8 cellular contexts compared by ENCODE assay signal in the genomic region with DNA sequence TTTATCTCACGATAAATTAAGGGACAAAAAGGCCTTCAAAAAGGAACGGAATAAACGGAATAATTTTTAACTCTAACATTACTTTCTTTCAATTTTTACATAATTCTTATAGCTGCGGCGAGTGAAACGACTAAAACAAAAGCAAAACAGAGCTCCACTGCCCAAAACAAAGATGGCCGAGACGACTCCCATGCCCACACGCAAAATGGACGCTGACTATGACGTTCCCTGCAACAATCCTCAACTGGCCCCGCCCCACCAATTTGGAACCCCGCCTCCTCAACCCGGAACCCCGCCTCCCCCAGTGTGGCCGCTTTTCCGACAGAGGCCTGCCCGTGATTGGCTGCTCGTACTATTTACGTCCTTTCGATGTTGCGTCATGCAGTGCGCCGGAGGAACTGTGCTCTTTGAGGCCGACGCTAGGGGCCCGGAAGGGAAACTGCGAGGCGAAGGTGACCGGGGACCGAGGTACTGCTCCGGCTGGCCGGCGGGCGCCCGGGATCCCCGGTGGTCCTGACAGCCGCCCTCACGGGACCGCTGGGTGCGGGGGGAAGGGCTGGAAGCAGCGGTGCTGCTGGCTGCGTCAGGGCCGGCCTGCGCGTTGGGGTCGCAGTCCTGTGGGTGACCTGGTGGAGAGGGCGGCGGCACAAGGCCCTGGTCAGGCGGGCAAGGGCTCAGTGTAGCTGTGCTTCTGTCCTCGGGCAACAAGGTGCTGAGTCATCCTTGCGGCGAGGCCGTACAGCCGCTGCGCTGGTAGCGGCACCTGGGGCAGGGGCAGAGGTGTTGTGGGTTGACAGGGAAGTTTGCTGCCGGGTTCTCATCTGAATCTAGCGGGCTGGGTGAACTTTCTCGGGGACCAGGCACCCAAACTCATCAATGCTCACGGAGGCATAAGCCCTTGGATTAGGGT. TPM values are rescaled to one million over a fixed set of nuclear protein-coding genes. Genes with fewer than 3 reads are reported as not detected.
A peak's percentile ranks its signal among the peaks of the same experiment; 100 is the strongest.
DNase-seq lines count a peak whose midpoint lies in the region; ATAC-seq and TF ChIP-seq lines count a peak whose summit lies in the region.

A gene with protein sequence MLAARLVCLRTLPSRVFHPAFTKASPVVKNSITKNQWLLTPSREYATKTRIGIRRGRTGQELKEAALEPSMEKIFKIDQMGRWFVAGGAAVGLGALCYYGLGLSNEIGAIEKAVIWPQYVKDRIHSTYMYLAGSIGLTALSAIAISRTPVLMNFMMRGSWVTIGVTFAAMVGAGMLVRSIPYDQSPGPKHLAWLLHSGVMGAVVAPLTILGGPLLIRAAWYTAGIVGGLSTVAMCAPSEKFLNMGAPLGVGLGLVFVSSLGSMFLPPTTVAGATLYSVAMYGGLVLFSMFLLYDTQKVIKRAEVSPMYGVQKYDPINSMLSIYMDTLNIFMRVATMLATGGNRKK (plus strand): TSS at position 384 of the 910 bp plus-strand sequence. CDS start 1,992 bp downstream, outside the sequence.

- DNase-seq in NCI-H1436 treated with DMSO at 0.1 percent for 48 hours (lab: John Stamatoyannopoulos, UW) (peak; percentile 85), T-helper 1 cell (peak; percentile 96 to 100 (median 98)), amniotic epithelial cell (ENCODE audit: low read depth) (peak; percentile 98), heart right ventricle (peak; percentile 99 to 100), posterior vena cava (ENCODE audit: low spot score) (peak; percentile 100), ureter (ENCODE audit: low spot score) (peak; percentile 100)

- WGBS in heart right ventricle, 2 donors = 0% methylated on average over 59 to 61 of the region's 61 CpGs

- H3K4me3 ChIP-seq in GM12875 (ENCODE audit: low read depth, low read length) (peak within 1 kb of the TSS; percentile 99), heart right ventricle (peak within 1 kb of the TSS; percentile 76 to 100 (median 94))

- H3K36me3 ChIP-seq in heart right ventricle = peaks cover 0 to 33% (median 21%) of the 10 kb centered on the region in 9 donors

- TF ChIP-seq CTCF in GM12875 (IDR thresholded peaks at IDR 0.05; ENCODE audit: borderline replicate concordance, insufficient read depth, low read depth, low read length) = peak; percentile 44
- peak in 8 of 9 donors; percentile 19 to 45 (median 40) for TF ChIP-seq CTCF in heart right ventricle (IDR thresholded peaks at IDR 0.05)

- H3K27me3 ChIP-seq in heart right ventricle = no peaks in the 10 kb centered on the region

- H3K27ac ChIP-seq in heart right ventricle = peak within 1 kb of the TSS; percentile 89 to 100 (median 97)

- ATAC-seq in HG02840 (IDR thresholded peaks at IDR 0.05; ENCODE audit: low FRiP score, unreplicated experiment) (peak; percentile 98), heart right ventricle (peak; percentile 99 to 100 (median 100))

- H3K4me1 ChIP-seq in heart right ventricle = peaks cover 0 to 31% (median 21%) of the 10 kb centered on the region in 9 donors

- H3K9me3 ChIP-seq in heart right ventricle = no peaks in the 10 kb centered on the region

- intact Hi-C loops in heart right ventricle (cut with DNase I) = loop anchor here in 3 of 10 donors (10.0 kb wide), 3 partner anchors 65 to 195 kb away; a partner anchor contains a TSS
- intact Hi-C loops in posterior vena cava (cut with DNase I) = no loop called here

RNA-seq across cellular contexts. Expression of the gene that starts here (rescaled TPM):
- total RNA-seq in heart right ventricle = 100 to 1,000 TPM; 316 to 552 (median 463) TPM
- polyA plus RNA-seq in heart right ventricle = 100 to 1,000 TPM; 123 to 342 TPM
- total RNA-seq in posterior vena cava = 100 to 1,000 TPM in 1 of 2 donors, 10 to 100 TPM in 1; 94.0 to 106 TPM
- total RNA-seq in ureter = 108 TPM

Comparison
In these comparisons a context has a peak if more than half of its experiments do, and no peak if none do; other contexts are left out.
1. Peak in every context shown above with its lines: DNase-seq, ATAC-seq, H3K4me3 ChIP-seq and H3K27ac ChIP-seq.